Comparison of ENCODE assay signal across 35 cellular contexts in the genomic region with DNA sequence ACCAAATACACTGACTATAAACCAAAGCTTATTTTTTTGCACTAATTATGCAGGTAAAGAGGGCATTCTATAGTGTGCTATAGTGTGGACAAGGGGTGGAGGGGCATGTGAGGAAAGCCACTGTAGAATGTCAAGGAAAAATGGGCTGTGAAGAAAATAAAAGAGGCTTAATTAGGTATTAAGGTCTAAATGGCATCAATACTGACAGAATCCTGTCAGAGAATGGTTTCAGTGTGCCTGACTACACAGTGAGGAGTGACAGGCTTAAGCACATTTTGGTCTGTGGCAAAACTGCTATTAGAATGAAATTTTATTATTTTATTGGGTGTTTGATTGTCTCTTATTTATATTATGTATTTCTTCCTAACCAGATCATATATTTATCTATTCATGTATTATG.
"Had no signal": no experiment of that assay in that cellular context is flagged by ENCODE, and none has a peak within 500 bp of the region (broad histone marks: within the 10 kb centered on the region; RNA-seq: fewer than 3 reads in every experiment).

No MANE protein-coding gene starts in this region.

- H3K4me3 ChIP-seq: MG63 had no signal

- H3K4me2 ChIP-seq: KMS-11 had no signal

- H3K27me3 ChIP-seq: MG63 had no signal

- H3K27ac ChIP-seq: KMS-11 had no signal

- DNase-seq: Karpas-422, Kasumi-1, KG1, MG63, MM.1S, MV-4-11, NCI-H1048, NCI-H1092, NCI-H1092 treated with DMSO at 0.1 percent for 48 hours, NCI-H1105, NCI-H1105 treated with DMSO at 0.1 percent for 48 hours, NCI-H1417, NCI-H1417 treated with DMSO at 0.1 percent for 48 hours, NCI-H1436, NCI-H1436 treated with DMSO at 0.1 percent for 48 hours, NCI-H146, NCI-H1694, NCI-H1694 treated with DMSO at 0.1 percent for 48 hours, NCI-H187, NCI-H187 treated with DMSO at 0.1 percent for 48 hours, NCI-H1930, NCI-H2029, NCI-H2029 treated with DMSO at 0.1 percent for 48 hours, NCI-H2081, NCI-H2081 treated with DMSO at 0.1 percent for 48 hours, NCI-H2107, NCI-H2171, NCI-H2171 treated with DMSO at 0.1 percent for 48 hours, NCI-H2227 treated with DMSO at 0.1 percent for 48 hours, NCI-H226, NCI-H345, NCI-H446, NCI-H446 treated with DMSO at 0.1 percent for 48 hours, NCI-H510A had no signal

- H3K9me3 ChIP-seq: MG63 had no signal

- H3K36me3 ChIP-seq: MG63 had no signal

- H3K9ac ChIP-seq: KMS-11 had no signal
